In genomic region chr13:21033866-21034601, GRCh38 we compare ENCODE assay signal across 1 cellular context.
TF ChIP-seq lines count a peak whose summit lies in the region.

No MANE protein-coding gene starts in this region.

TF ChIP-seq in HepG2, 621 proteins besides CTCF, POLR2A, EP300 and RAD21 (continued from another document):
- TF ChIP-seq ZNF687 (CRISPR knock-in tag; IDR thresholded peaks at IDR 0.05): peak; percentile 22; the same call in 1 of the 2 replicates
- no peak for TF ChIP-seq NFE2L2 (IDR thresholded peaks at IDR 0.05; ENCODE audit: low read length)
- TF ChIP-seq BATF2 (CRISPR knock-in tag; IDR thresholded peaks at IDR 0.05): no peak
- TF ChIP-seq SKI (IDR thresholded peaks at IDR 0.05; ENCODE audit: partially characterized antibody): no peak
